In the genomic region with DNA sequence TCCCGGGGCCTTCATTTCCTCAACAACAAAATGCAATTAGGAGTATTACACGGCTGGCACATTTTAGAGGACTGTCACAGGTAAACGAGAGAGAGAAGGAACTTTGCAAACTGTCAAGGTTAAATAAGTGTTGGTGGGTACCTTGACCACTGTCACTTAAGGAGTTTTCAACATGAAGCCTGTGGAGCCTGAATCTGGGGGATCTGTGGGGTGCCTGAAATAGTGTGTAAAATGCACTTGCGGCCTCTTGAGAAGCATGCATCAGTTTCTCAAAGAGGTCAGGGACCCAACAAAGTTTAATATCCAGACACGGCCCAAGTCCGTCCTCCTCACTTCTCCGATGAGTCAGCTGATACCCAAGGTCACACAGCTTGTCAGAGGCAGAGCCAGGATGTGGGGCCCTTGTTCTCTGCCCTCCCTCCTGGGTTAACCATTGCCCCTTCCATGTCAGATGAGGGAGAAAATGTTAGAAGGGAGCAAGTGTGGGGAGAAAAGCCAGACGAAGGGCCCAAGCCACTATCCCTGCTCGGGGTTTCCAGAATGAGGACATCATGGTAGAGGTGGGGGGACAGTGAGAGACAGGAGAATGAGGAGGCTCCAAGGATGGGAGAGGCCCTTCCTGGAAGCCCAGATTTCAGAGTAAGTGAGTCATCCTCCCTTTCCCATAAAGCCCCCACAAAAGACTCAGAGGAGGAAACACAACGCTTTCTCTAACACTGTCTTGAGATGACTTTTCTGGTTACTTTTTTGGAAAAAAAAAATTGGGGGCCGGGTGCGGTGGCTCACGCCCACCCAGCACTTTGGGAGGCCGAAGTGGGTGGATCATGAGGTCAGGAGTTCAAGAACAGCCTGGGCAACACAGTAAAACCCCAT, we compare ENCODE assay signal across 9 cellular contexts. TPM values are rescaled to one million over a fixed set of nuclear protein-coding genes. Genes with fewer than 3 reads are reported as not detected.
DNase-seq lines count a peak whose midpoint lies in the region; ATAC-seq, FAIRE-seq and TF ChIP-seq lines count a peak whose summit lies in the region.
"Had no signal": no experiment of that assay in that cellular context is flagged by ENCODE, and none has a peak within 500 bp of the region (broad histone marks: within the 10 kb centered on the region; RNA-seq: fewer than 3 reads in every experiment).

No MANE protein-coding gene starts in this region.

- peaks cover 0 to 2% of the 10 kb centered on the region in 2 donors for H3K4me1 ChIP-seq in kidney (ENCODE audit: control insufficient read depth in 1 of 2, insufficient read depth in 1 of 2, low read depth in 1 of 2, low read length in 2 of 2)

- H3K9me3 Mint-ChIP-seq in chondrocyte (ENCODE audit: low read depth): no peaks in the 10 kb centered on the region
- no peaks in the 10 kb centered on the region for H3K9me3 Mint-ChIP-seq in osteocyte (ENCODE audit: unreplicated experiment)

- H3K9me3 ChIP-seq in AG04450 (ENCODE audit: control insufficient read depth, insufficient read depth, low read length) (peaks cover 3% of the 10 kb centered on the region; the same call in 1 of the 2 replicates), kidney (ENCODE audit: control insufficient read depth in 1 of 2, low read length in 2 of 2) (no peaks in the 10 kb centered on the region)

- H3K27me3 ChIP-seq in AG04450 (ENCODE audit: control insufficient read depth, insufficient read depth, low read length): no peaks in the 10 kb centered on the region

- peak; percentile 26 for DNase-seq in AG04450 (ENCODE audit: low read depth, low spot score)
- DNase-seq in M059J (ENCODE audit: low read depth): peak; percentile 85
- DNase-seq in chondrocyte (ENCODE audit: low spot score): no peak
- DNase-seq in osteocyte (ENCODE audit: extremely low spot score, unreplicated experiment): no peak
- no peak for DNase-seq in kidney
- DNase-seq in NOMO-1 (lab: John Stamatoyannopoulos, UW; ENCODE audit: unreplicated experiment in 2 of 2): no peak
- no peak for DNase-seq in NCI-H2107 treated with DMSO at 0.1 percent for 48 hours (lab: John Stamatoyannopoulos, UW; ENCODE audit: unreplicated experiment)
- DNase-seq: SHP77 treated with DMSO at 0.1 percent for 48 hours had no signal

- H3K27me3 Mint-ChIP-seq in chondrocyte (ENCODE audit: low read depth) (no peaks in the 10 kb centered on the region), osteocyte (ENCODE audit: unreplicated experiment) (peaks cover 4% of the 10 kb centered on the region)

- H3K4me1 Mint-ChIP-seq in chondrocyte (ENCODE audit: low read depth): peaks cover 13% of the 10 kb centered on the region
- H3K4me1 Mint-ChIP-seq in osteocyte (ENCODE audit: unreplicated experiment): peaks cover 21% of the 10 kb centered on the region

- H3K27ac ChIP-seq in AG04450 (ENCODE audit: low read depth, low read length) (peak overlapping the region; percentile 93), kidney (ENCODE audit: low read depth in 2 of 2, low read length in 2 of 2) (no peak overlapping the region)

- CTCF ChIA-PET in AG04450 (lab: Charles Lee): interaction anchor here (1.1 to 1.8 kb wide), 5 partner anchors 24 to 447 kb away, joined by 3 to 9 read pairs (median 4); a partner anchor contains a TSS

- TF ChIP-seq CTCF in AG04450 (IDR thresholded peaks at IDR 0.05; ENCODE audit: low read depth, low read length) (no peak), chondrocyte (IDR thresholded peaks at IDR 0.05) (no peak), osteocyte (IDR thresholded peaks at IDR 0.05) (no peak), kidney (IDR thresholded peaks at IDR 0.05; ENCODE audit: borderline replicate concordance, extremely low read depth, insufficient read depth) (no peak)

- intact Hi-C loops in kidney (cut with DNase I): no loop called here

- H3K27ac Mint-ChIP-seq in chondrocyte (ENCODE audit: unreplicated experiment): peak overlapping the region; percentile 32
- H3K27ac Mint-ChIP-seq in osteocyte (ENCODE audit: unreplicated experiment): peak overlapping the region; percentile 70

- no peak for FAIRE-seq in kidney (lab: Jason Lieb, UNC)

- H3K36me3 Mint-ChIP-seq in chondrocyte (ENCODE audit: low read depth) (peaks cover 3% of the 10 kb centered on the region), osteocyte (ENCODE audit: unreplicated experiment) (peaks cover 2% of the 10 kb centered on the region)

- POLR2A ChIA-PET in AG04450 (lab: Yijun Ruan, JAX): no interaction called here

- ATAC-seq in HG02870 (IDR thresholded peaks at IDR 0.05; ENCODE audit: unreplicated experiment): no peak

- H3K9ac ChIP-seq in kidney (ENCODE audit: low read length in 2 of 2): no peak overlapping the region

- no peak overlapping the region for H3K4me3 Mint-ChIP-seq in chondrocyte (ENCODE audit: unreplicated experiment)
- no peak overlapping the region for H3K4me3 Mint-ChIP-seq in osteocyte (ENCODE audit: unreplicated experiment)

- H3K36me3 ChIP-seq in kidney (ENCODE audit: control insufficient read depth in 1 of 2, insufficient read depth in 2 of 2, low read length in 2 of 2): no peaks in the 10 kb centered on the region

- H3K4me3 ChIP-seq in AG04450 (ENCODE audit: low read depth, low read length) (no peak overlapping the region), kidney (ENCODE audit: low read length in 2 of 2) (no peak overlapping the region)

RNA-seq across cellular contexts. Expression of a gene that starts 42.2 kb away (rescaled TPM):
- 0.68 and 1.1 TPM in 2 replicates for polyA plus RNA-seq in AG04450 (2011; rRNA removed)
- polyA minus RNA-seq in AG04450 (2011; rRNA and poly(A)+ RNA removed): 0.52 and 1.2 TPM in 2 replicates
- 0.30 and 2.2 TPM in 2 replicates for total RNA-seq in M059J (2014; rRNA removed; shearing (Covaris generic))
- 0.75 to 5.8 TPM (median 5.2 TPM) in 3 replicates for total RNA-seq in chondrocyte
- 4.0 and 4.3 TPM in 2 replicates for total RNA-seq in osteocyte
- total RNA-seq in kidney: 42.7 TPM
- 5.6 TPM for polyA plus RNA-seq in kidney (ENCODE audit: insufficient read depth, low read depth, low replicate concordance)

RNA-seq across cellular contexts. Expression of a gene that starts 49.9 kb away (rescaled TPM):
- polyA plus RNA-seq in AG04450 (2011; rRNA removed) (14.6 and 15.0 TPM in 2 replicates), kidney (ENCODE audit: insufficient read depth, low read depth, low replicate concordance) (16.3 TPM)
- 35.0 and 49.1 TPM in 2 replicates for polyA minus RNA-seq in AG04450 (2011; rRNA and poly(A)+ RNA removed)
- total RNA-seq in M059J (2014; rRNA removed; shearing (Covaris generic)): 23.7 and 29.5 TPM in 2 replicates
- total RNA-seq in chondrocyte (17.0 to 20.4 TPM (median 17.2 TPM) in 3 replicates), osteocyte (27.6 and 29.2 TPM in 2 replicates), kidney (32.0 TPM)

Comparison
In these comparisons a context has a peak if more than half of its experiments do, and no peak if none do; other contexts are left out.
1. DNase-seq: peak in AG04450 (single experiment) and M059J (single experiment); none in chondrocyte (single experiment), osteocyte (single experiment), kidney (single experiment), NOMO-1 (0 of 2) and NCI-H2107 treated with DMSO at 0.1 percent for 48 hours (single experiment).